Comparison of ENCODE assay signal across 13 cellular contexts in the genomic region with DNA sequence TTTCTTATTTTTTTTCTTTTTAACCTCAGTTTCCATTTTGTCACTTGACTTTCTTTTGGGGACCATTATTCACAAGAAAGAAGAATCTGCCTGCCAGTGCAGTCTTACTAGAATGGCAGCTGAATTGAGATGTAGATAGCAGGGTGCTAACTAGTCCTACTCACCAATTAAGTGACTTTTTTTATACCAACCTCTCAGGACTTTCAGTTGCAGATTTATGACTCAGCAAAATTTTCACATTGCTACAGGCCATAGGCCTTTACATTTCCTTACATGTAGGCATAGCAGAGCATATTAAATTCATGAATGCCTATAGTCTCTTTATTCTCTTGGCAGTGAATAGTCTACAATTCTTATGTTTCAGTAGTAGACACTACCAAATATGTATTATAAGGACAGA. TPM values are rescaled to one million over a fixed set of nuclear protein-coding genes. Genes with fewer than 3 reads are reported as not detected.
DNase-seq lines count a peak whose midpoint lies in the region; ATAC-seq and TF ChIP-seq lines count a peak whose summit lies in the region.
"Had no signal": no experiment of that assay in that cellular context is flagged by ENCODE, and none has a peak within 500 bp of the region (broad histone marks: within the 10 kb centered on the region; RNA-seq: fewer than 3 reads in every experiment).

No MANE protein-coding gene starts in this region.

- H3K18ac ChIP-seq in mesenchymal stem cell (ENCODE audit: low read depth in 1 of 2, low read length in 2 of 2) = no peak overlapping the region

- H3K4me1 ChIP-seq in OCI-LY3 (ENCODE audit: low read length) = peaks cover 71% of the 10 kb centered on the region
- peaks cover 2% of the 10 kb centered on the region for H3K4me1 ChIP-seq in mesenchymal stem cell (ENCODE audit: control insufficient read depth, insufficient read depth, low read depth, low read length)
- H3K4me1 ChIP-seq in testis = no peaks in the 10 kb centered on the region
- H3K4me1 ChIP-seq: uterus had no signal

- H3K27ac Mint-ChIP-seq in type B pancreatic cell = no peak overlapping the region

- no peak overlapping the region for H4K91ac ChIP-seq in mesenchymal stem cell (ENCODE audit: low read length)

- no peaks in the 10 kb centered on the region for H3K27me3 Mint-ChIP-seq in type B pancreatic cell

- H3K36me3 ChIP-seq in OCI-LY3 (replicated peaks; ENCODE audit: low read depth, low read length) = peaks cover 6% of the 10 kb centered on the region
- H3K36me3 ChIP-seq in mesenchymal stem cell (ENCODE audit: control insufficient read depth in 1 of 2, insufficient read depth in 2 of 2, low read depth in 1 of 2, low read length in 2 of 2) = peaks cover 0 to 16% of the 10 kb centered on the region in 2 experiments
- H3K36me3 ChIP-seq in testis (ENCODE audit: low read depth, missing control alignments) = no peaks in the 10 kb centered on the region
- H3K36me3 ChIP-seq: uterus had no signal

- no peak overlapping the region for H2BK5ac ChIP-seq in mesenchymal stem cell (ENCODE audit: low read depth, low read length, poor library complexity, severe bottlenecking)

- no peak overlapping the region for H2BK12ac ChIP-seq in mesenchymal stem cell (ENCODE audit: low read length in 2 of 2)

- no peaks in the 10 kb centered on the region for H4K20me1 ChIP-seq in OCI-LY3 (ENCODE audit: insufficient read depth, low read length)

- H2AK5ac ChIP-seq in mesenchymal stem cell (ENCODE audit: low read length, severe bottlenecking) = no peak overlapping the region

- no peak overlapping the region for H3K23ac ChIP-seq in mesenchymal stem cell (ENCODE audit: low read length in 2 of 2)

- ATAC-seq in GM18868 (IDR thresholded peaks at IDR 0.05; ENCODE audit: unreplicated experiment) = peak; percentile 40
- ATAC-seq in HG02852 (IDR thresholded peaks at IDR 0.05; ENCODE audit: unreplicated experiment) = peak; percentile 32
- ATAC-seq in HG03565 (IDR thresholded peaks at IDR 0.05; ENCODE audit: unreplicated experiment) = no peak

- H3K4ac ChIP-seq in mesenchymal stem cell (ENCODE audit: low read depth in 1 of 2, low read length in 2 of 2) = no peak overlapping the region

- H3K4me1 Mint-ChIP-seq in type B pancreatic cell (ENCODE audit: unreplicated experiment) = no peaks in the 10 kb centered on the region

- no peaks in the 10 kb centered on the region for H3K27me3 ChIP-seq in OCI-LY3 (ENCODE audit: low read depth, low read length)
- H3K27me3 ChIP-seq in mesenchymal stem cell (ENCODE audit: control insufficient read depth in 1 of 2, insufficient read depth in 1 of 2, low read length in 2 of 2) = no peaks in the 10 kb centered on the region
- H3K27me3 ChIP-seq in testis = no peaks in the 10 kb centered on the region
- H3K27me3 ChIP-seq: uterus had no signal

- H2AFZ ChIP-seq in OCI-LY3 (ENCODE audit: low read depth, low read length) (no peak overlapping the region), mesenchymal stem cell (ENCODE audit: low read depth, low read length) (no peak overlapping the region)

- no peaks in the 10 kb centered on the region for H3K9me3 ChIP-seq in OCI-LY3 (ENCODE audit: insufficient read depth, low read length)
- H3K9me3 ChIP-seq in mesenchymal stem cell (ENCODE audit: control insufficient read depth, low read length) = no peaks in the 10 kb centered on the region
- H3K9me3 ChIP-seq in testis = no peaks in the 10 kb centered on the region
- H3K9me3 ChIP-seq: uterus had no signal

- no peak overlapping the region for H2BK120ac ChIP-seq in mesenchymal stem cell (ENCODE audit: low read depth, low read length)

- H3K9ac ChIP-seq in OCI-LY3 (ENCODE audit: low read length) = 0 out of 2 replicates have a peak overlapping the region, but pooled peaks have one; percentile 21
- no peak overlapping the region for H3K9ac ChIP-seq in mesenchymal stem cell (ENCODE audit: low read length)

- intact Hi-C loops in testis (cut with DNase I; ENCODE audit: low total_unique reads) = no loop called here

- TF ChIP-seq POLR2A in testis (IDR thresholded peaks at IDR 0.05) = no peak

- H3K4me2 ChIP-seq in OCI-LY3 (ENCODE audit: low read length) (peak overlapping the region; percentile 47), mesenchymal stem cell (ENCODE audit: low read length, poor library complexity, severe bottlenecking) (no peak overlapping the region)

- H2BK15ac ChIP-seq in mesenchymal stem cell (ENCODE audit: low read depth, poor library complexity, severe bottlenecking) = no peak overlapping the region

- peak overlapping the region; percentile 10; the same call in 1 of the 2 replicates for H3K4me3 ChIP-seq in OCI-LY3 (ENCODE audit: low read length)
- H3K4me3 ChIP-seq in mesenchymal stem cell (ENCODE audit: insufficient read depth in 1 of 2, low read depth in 1 of 2, low read length in 2 of 2) = no peak overlapping the region
- no peak overlapping the region for H3K4me3 ChIP-seq in testis
- H3K4me3 ChIP-seq: uterus had no signal

- no peak overlapping the region for H4K8ac ChIP-seq in mesenchymal stem cell (ENCODE audit: low read length)

- H3K14ac ChIP-seq in mesenchymal stem cell (ENCODE audit: low read length in 2 of 2) = no peak overlapping the region

- peaks cover 7% of the 10 kb centered on the region for H3K79me2 ChIP-seq in OCI-LY3 (ENCODE audit: low read length)

- peaks cover 6% of the 10 kb centered on the region for H3K36me3 Mint-ChIP-seq in type B pancreatic cell

- DNase-seq in mesenchymal stem cell = peak; percentile 37
- no peak for DNase-seq in type B pancreatic cell (ENCODE audit: extremely low spot score, unreplicated experiment)
- DNase-seq in testis = no peak
- no peak for DNase-seq in NCI-H345 treated with DMSO at 0.1 percent for 48 hours (lab: John Stamatoyannopoulos, UW; ENCODE audit: unreplicated experiment)
- DNase-seq: activated CD8-positive, alpha-beta memory T cell treated with anti-CD3 and anti-CD28 coated beads, Interleukin-2, amount 50 U/mL, for 48 hours; NCI-H2171 treated with DMSO at 0.1 percent for 48 hours; uterus had no signal

- no peak overlapping the region for H3K4me3 Mint-ChIP-seq in type B pancreatic cell

- peaks cover 6% of the 10 kb centered on the region for H3K79me1 ChIP-seq in mesenchymal stem cell (replicated peaks; ENCODE audit: low read length, poor library complexity, severe bottlenecking)

- H3K27ac ChIP-seq in OCI-LY3 (ENCODE audit: low read length) (peak overlapping the region; percentile 46), mesenchymal stem cell (ENCODE audit: low read length, poor library complexity, severe bottlenecking) (no peak overlapping the region), testis (no peak overlapping the region)
- H3K27ac ChIP-seq: epithelial cell of prostate, RWPE1, uterus had no signal

- H3K9me3 Mint-ChIP-seq in type B pancreatic cell = no peaks in the 10 kb centered on the region

- TF ChIP-seq CTCF in OCI-LY3 (IDR thresholded peaks at IDR 0.05; ENCODE audit: low read depth, low read length) (no peak), type B pancreatic cell (conservative IDR thresholded peaks at IDR 0.05) (no peak), testis (IDR thresholded peaks at IDR 0.05) (no peak)

RNA-seq across cellular contexts. Expression of a gene that starts 54.1 kb away (rescaled TPM):
- polyA plus RNA-seq in mesenchymal stem cell (2013, experiment 1 of 2) = 12.3 TPM
- polyA plus RNA-seq in mesenchymal stem cell (2013, experiment 2 of 2) = 14.1 TPM
- total RNA-seq in type B pancreatic cell (ENCODE audit: low replicate concordance) = 15.8 and 22.1 TPM in 2 replicates
- total RNA-seq in testis = 10 to 100 TPM; 17.5 to 27.9 TPM
- 10.4 TPM for polyA plus RNA-seq in testis (ENCODE audit: insufficient read depth, low read depth, low replicate concordance)

RNA-seq across cellular contexts. Expression of a gene that starts 56.0 kb away (rescaled TPM):
- 2.6 TPM for polyA plus RNA-seq in mesenchymal stem cell (2013, experiment 1 of 2)
- polyA plus RNA-seq in mesenchymal stem cell (2013, experiment 2 of 2) = 3.1 TPM
- total RNA-seq in type B pancreatic cell (ENCODE audit: low replicate concordance) (6.3 and 11.6 TPM in 2 replicates), testis (10 to 100 TPM in 1 of 2 donors, 1 to 10 TPM in 1; 9.4 to 12.2 TPM)
- 9.1 TPM for polyA plus RNA-seq in testis (ENCODE audit: insufficient read depth, low read depth, low replicate concordance)
